Comparison of ENCODE assay signal across 8 cellular contexts in genomic region chr1:181479137-181479745, GRCh38. TPM values are rescaled to one million over a fixed set of nuclear protein-coding genes. Genes with fewer than 3 reads are reported as not detected.
DNase-seq lines count a peak whose midpoint lies in the region; ATAC-seq and TF ChIP-seq lines count a peak whose summit lies in the region.

No MANE protein-coding gene starts in this region.

- H3K27ac Mint-ChIP-seq in CD14-positive monocyte = no peak overlapping the region

- peaks cover 0 to 3% of the 10 kb centered on the region in 2 donors for H3K36me3 Mint-ChIP-seq in CD14-positive monocyte

- no peak for DNase-seq in CD14-positive monocyte (ENCODE audit: low spot score)
- peak; percentile 83 for DNase-seq in NCI-H2107 treated with DMSO at 0.1 percent for 48 hours (lab: John Stamatoyannopoulos, UW; ENCODE audit: unreplicated experiment)
- DNase-seq in activated CD4-positive, alpha-beta T cell treated with anti-CD3 and anti-CD28 coated beads for 4 hours = peak; percentile 6 to 7
- peak; percentile 65 for DNase-seq in fibroblast of villous mesenchyme (ENCODE audit: low read depth)
- DNase-seq in non-pigmented ciliary epithelial cell (ENCODE audit: low read depth) = peak; percentile 26
- no peak for DNase-seq in posterior vena cava (ENCODE audit: low spot score)

- intact Hi-C loops in CD14-positive monocyte (cut with micrococcal nuclease) = loop anchor here (5.0 to 10.0 kb wide), 2 partner anchors 196 to 578 kb away; no protein-coding TSS in a partner anchor
- intact Hi-C loops in posterior vena cava (cut with DNase I) = no loop called here

- no peak overlapping the region for H3K4me3 ChIP-seq in fibroblast of villous mesenchyme (ENCODE audit: low read depth, low read length)

- peak; percentile 52 for ATAC-seq in GM18502 (IDR thresholded peaks at IDR 0.05; ENCODE audit: poor library complexity, unreplicated experiment)
- ATAC-seq in HG03064 (IDR thresholded peaks at IDR 0.05; ENCODE audit: low read depth, unreplicated experiment) = peak; percentile 50

- peak; percentile 75 for TF ChIP-seq CTCF in CD14-positive monocyte (IDR thresholded peaks at IDR 0.05)
- peak; percentile 79 for TF ChIP-seq CTCF in fibroblast of villous mesenchyme (IDR thresholded peaks at IDR 0.05; ENCODE audit: insufficient read depth, low read depth, low read length)

- H3K9me3 Mint-ChIP-seq in CD14-positive monocyte = peaks cover 0 to 16% (median 6%) of the 10 kb centered on the region in 7 donors

- H3K27me3 Mint-ChIP-seq in CD14-positive monocyte (ENCODE audit: low read depth in 3 of 3) = peaks cover 43 to 58% (median 45%) of the 10 kb centered on the region in 3 donors

- H3K4me3 Mint-ChIP-seq in CD14-positive monocyte = no peak overlapping the region

- peaks cover 12% of the 10 kb centered on the region for H3K4me1 Mint-ChIP-seq in CD14-positive monocyte

RNA-seq across cellular contexts. Expression of gene CACNA1E, which starts 4.1 kb away (rescaled TPM):
- polyA plus RNA-seq in CD14-positive monocyte = not detected
- under 0.01 TPM in 1 of 2 replicates, not detected in the other for total RNA-seq in fibroblast of villous mesenchyme
- under 1 TPM; 0.37 to 0.43 TPM for total RNA-seq in posterior vena cava

Comparison
In these comparisons a context has a peak if more than half of its experiments do, and no peak if none do; other contexts are left out.
1. DNase-seq: peak in NCI-H2107 treated with DMSO at 0.1 percent for 48 hours (single experiment), activated CD4-positive, alpha-beta T cell treated with anti-CD3 and anti-CD28 coated beads for 4 hours (2 of 2), fibroblast of villous mesenchyme (single experiment) and non-pigmented ciliary epithelial cell (single experiment); none in CD14-positive monocyte (single experiment) and posterior vena cava (single experiment).
2. intact Hi-C loops: an anchor here in CD14-positive monocyte (5.0 to 10.0 kb wide); none called in posterior vena cava.